ENCODE assay signal across 20 cellular contexts in genomic region chr12:75744607-75745256, GRCh38.
DNase-seq lines count a peak whose midpoint lies in the region; ATAC-seq, FAIRE-seq and TF ChIP-seq lines count a peak whose summit lies in the region.
"Had no signal": no experiment of that assay in that cellular context is flagged by ENCODE, and none has a peak within 500 bp of the region (broad histone marks: within the 10 kb centered on the region; RNA-seq: fewer than 3 reads in every experiment).

No MANE protein-coding gene starts in this region.

- no peak for ATAC-seq in activated CD8-positive, alpha-beta memory T cell treated with anti-CD3 and anti-CD28 coated beads, Interleukin-2, amount 10 ng/mL, durations not matched to agents 7 days and 5 days
- no peak for ATAC-seq in GM19452 (IDR thresholded peaks at IDR 0.05; ENCODE audit: unreplicated experiment)
- ATAC-seq: K562 had no signal

- CTCF ChIA-PET in activated CD8-positive, alpha-beta memory T cell treated with anti-CD3 and anti-CD28 coated beads, Interleukin-2, amount 10 ng/mL, durations not matched to agents 7 days and 5 days (lab: Charles Lee) = interaction anchor here (1.0 kb wide), 1 partner anchor 10 kb away, joined by 3 read pairs; no protein-coding TSS in a partner anchor
- CTCF ChIA-PET in CD4-positive, alpha-beta memory T cell (lab: Charles Lee; ENCODE audit: partially characterized antibody) = no interaction called here

- H3K9me3 ChIP-seq in HUES48 (ENCODE audit: control insufficient read depth, insufficient read depth, low read length) = no peaks in the 10 kb centered on the region
- H3K9me3 ChIP-seq in CD4-positive, alpha-beta memory T cell (ENCODE audit: control insufficient read depth in 1 of 2, low read length in 2 of 2) = no peaks in the 10 kb centered on the region
- H3K9me3 ChIP-seq: HAP-1 had no signal

- POLR2A ChIA-PET in CD4-positive, alpha-beta memory T cell (lab: Charles Lee; ENCODE audit: partially characterized antibody) = no interaction called here

- no peak overlapping the region for H3K9ac ChIP-seq in HUES48 (ENCODE audit: low read depth, low read length)
- H3K9ac ChIP-seq: BLaER1 treated with 17β-estradiol and CSF1 and Interleukin-3, amounts not matched to agents 10 nM and 100 nM had no signal

- intact Hi-C loops in CD4-positive, alpha-beta memory T cell (cut with micrococcal nuclease) = no loop called here

- H3K27me3 Mint-ChIP-seq in nephron progenitor cell (ENCODE audit: low read depth, poor library complexity) = peaks cover 3% of the 10 kb centered on the region
- peaks cover 20% of the 10 kb centered on the region for H3K27me3 Mint-ChIP-seq in activated CD8-positive, alpha-beta memory T cell treated with anti-CD3 and anti-CD28 coated beads, Interleukin-2, amount 10 ng/mL, durations not matched to agents 7 days and 5 days
- peaks cover 3 to 4% of the 10 kb centered on the region in 2 donors for H3K27me3 Mint-ChIP-seq in CD4-positive, alpha-beta memory T cell

- H3K36me3 ChIP-seq in HUES48 (ENCODE audit: control insufficient read depth, insufficient read depth, low read length) = no peaks in the 10 kb centered on the region
- H3K36me3 ChIP-seq in CD4-positive, alpha-beta memory T cell (ENCODE audit: insufficient read depth, low read length) = no peaks in the 10 kb centered on the region
- H3K36me3 ChIP-seq: BLaER1 treated with 17β-estradiol and CSF1 and Interleukin-3, amounts not matched to agents 10 nM and 100 nM; HAP-1 had no signal

- no peak overlapping the region for H3K4me3 Mint-ChIP-seq in nephron progenitor cell
- H3K4me3 Mint-ChIP-seq in activated CD8-positive, alpha-beta memory T cell treated with anti-CD3 and anti-CD28 coated beads, Interleukin-2, amount 10 ng/mL, durations not matched to agents 7 days and 5 days = no peak overlapping the region
- H3K4me3 Mint-ChIP-seq in CD4-positive, alpha-beta memory T cell = no peak overlapping the region

- peaks cover 14% of the 10 kb centered on the region; the same call in 1 of the 2 replicates for H3K4me1 ChIP-seq in HUES48 (ENCODE audit: control insufficient read depth, insufficient read depth, low read length)
- H3K4me1 ChIP-seq in CD4-positive, alpha-beta memory T cell (ENCODE audit: insufficient read depth, low read length) = no peaks in the 10 kb centered on the region
- H3K4me1 ChIP-seq: BLaER1 treated with 17β-estradiol and CSF1 and Interleukin-3, amounts not matched to agents 10 nM and 100 nM; HAP-1 had no signal

- no peak for TF ChIP-seq CTCF in nephron progenitor cell (IDR thresholded peaks at IDR 0.05)

- peaks cover 22% of the 10 kb centered on the region for H3K9me3 Mint-ChIP-seq in nephron progenitor cell
- peaks cover 4% of the 10 kb centered on the region for H3K9me3 Mint-ChIP-seq in activated CD8-positive, alpha-beta memory T cell treated with anti-CD3 and anti-CD28 coated beads, Interleukin-2, amount 10 ng/mL, durations not matched to agents 7 days and 5 days (ENCODE audit: low read depth)
- H3K9me3 Mint-ChIP-seq in CD4-positive, alpha-beta memory T cell = peaks cover 0 to 5% (median 0%) of the 10 kb centered on the region in 8 donors

- DNase-seq in glomerular visceral epithelial cell (ENCODE audit: extremely low spot score) = peak; percentile 61
- no peak for DNase-seq in nephron progenitor cell
- DNase-seq in NCI-H446 (lab: John Stamatoyannopoulos, UW) = no peak
- DNase-seq in activated CD8-positive, alpha-beta memory T cell treated with anti-CD3 and anti-CD28 coated beads, Interleukin-2, amount 10 ng/mL, durations not matched to agents 7 days and 5 days = no peak
- no peak for DNase-seq in CD4-positive, alpha-beta memory T cell
- DNase-seq: DMS 273 treated with DMSO at 0.1 percent for 48 hours; GF-D8; NCI-H1417 treated with DMSO at 0.1 percent for 48 hours; NCI-H1930; NCI-H446 treated with DMSO at 0.1 percent for 48 hours; NK-92 treated with Interleukin-12 subunit alpha and Interleukin-12 subunit beta, amount 100 ng/mL, for 24 hours; RPMI8226 had no signal

- H3K36me3 Mint-ChIP-seq in nephron progenitor cell (ENCODE audit: low read depth) = peaks cover 16% of the 10 kb centered on the region
- H3K36me3 Mint-ChIP-seq in activated CD8-positive, alpha-beta memory T cell treated with anti-CD3 and anti-CD28 coated beads, Interleukin-2, amount 10 ng/mL, durations not matched to agents 7 days and 5 days = peaks cover 4% of the 10 kb centered on the region
- H3K36me3 Mint-ChIP-seq in CD4-positive, alpha-beta memory T cell = no peaks in the 10 kb centered on the region

- H3K27me3 ChIP-seq in HUES48 (ENCODE audit: control insufficient read depth, insufficient read depth, low read length) = no peaks in the 10 kb centered on the region
- H3K27me3 ChIP-seq in CD4-positive, alpha-beta memory T cell (ENCODE audit: insufficient read depth, low read length) = no peaks in the 10 kb centered on the region
- H3K27me3 ChIP-seq: BLaER1 treated with 17β-estradiol and CSF1 and Interleukin-3, amounts not matched to agents 10 nM and 100 nM had no signal

- no peak overlapping the region for H3K4me3 ChIP-seq in HUES48 (ENCODE audit: low read depth, low read length)
- H3K4me3 ChIP-seq in CD4-positive, alpha-beta memory T cell (ENCODE audit: low read length in 2 of 2) = no peak overlapping the region
- H3K4me3 ChIP-seq: BLaER1 treated with 17β-estradiol and CSF1 and Interleukin-3, amounts not matched to agents 10 nM and 100 nM; HAP-1; K562 had no signal

- peak overlapping the region; percentile 22 for H3K27ac ChIP-seq in HUES48 (ENCODE audit: low read depth, low read length)
- H3K27ac ChIP-seq in CD4-positive, alpha-beta memory T cell (ENCODE audit: low read depth, low read length) = no peak overlapping the region
- H3K27ac ChIP-seq: BLaER1 treated with 17β-estradiol and CSF1 and Interleukin-3, amounts not matched to agents 10 nM and 100 nM had no signal

- peak; percentile 90 for FAIRE-seq in A204.1 (lab: Jason Lieb, UNC)
- FAIRE-seq: GM12892, GM19239, K562 had no signal

- peak overlapping the region; percentile 95 for H3K27ac Mint-ChIP-seq in nephron progenitor cell
- H3K27ac Mint-ChIP-seq in activated CD8-positive, alpha-beta memory T cell treated with anti-CD3 and anti-CD28 coated beads, Interleukin-2, amount 10 ng/mL, durations not matched to agents 7 days and 5 days = no peak overlapping the region
- no peak overlapping the region for H3K27ac Mint-ChIP-seq in CD4-positive, alpha-beta memory T cell

- H3K4me1 Mint-ChIP-seq in nephron progenitor cell = peaks cover 27% of the 10 kb centered on the region
- no peaks in the 10 kb centered on the region for H3K4me1 Mint-ChIP-seq in activated CD8-positive, alpha-beta memory T cell treated with anti-CD3 and anti-CD28 coated beads, Interleukin-2, amount 10 ng/mL, durations not matched to agents 7 days and 5 days
- H3K4me1 Mint-ChIP-seq in CD4-positive, alpha-beta memory T cell = peaks cover 0 to 2% (median under 1%) of the 10 kb centered on the region in 4 donors
